ENCODE assay signal across 24 cellular contexts in the genomic region with DNA sequence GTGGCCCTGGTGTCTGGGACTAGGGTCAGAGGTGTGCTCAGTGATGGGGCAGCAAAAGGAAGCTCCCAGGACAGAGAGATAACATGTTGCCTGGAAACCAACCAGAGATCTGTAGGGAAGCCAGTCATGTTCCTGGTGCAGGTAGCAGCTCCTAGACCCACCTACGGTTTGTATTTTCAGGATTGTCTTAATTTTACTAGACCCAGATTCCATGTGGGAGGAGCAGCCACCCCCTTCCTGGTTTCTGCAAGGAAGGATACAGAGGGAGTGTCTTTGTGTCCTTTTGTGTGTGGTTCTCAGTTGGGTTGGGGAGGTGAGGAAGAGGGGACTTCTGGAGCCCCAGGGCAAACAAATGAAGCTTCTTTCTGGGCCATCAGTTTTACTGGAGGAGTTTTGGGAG. TPM values are rescaled to one million over a fixed set of nuclear protein-coding genes. Genes with fewer than 3 reads are reported as not detected.
"Had no signal": no experiment of that assay in that cellular context is flagged by ENCODE, and none has a peak within 500 bp of the region (broad histone marks: within the 10 kb centered on the region; RNA-seq: fewer than 3 reads in every experiment).

No MANE protein-coding gene starts in this region.

- H3K9me3 ChIP-seq: adrenal gland, body of pancreas, colonic mucosa had no signal

- H3K27me3 ChIP-seq: adrenal gland, colonic mucosa had no signal

- H3K4me1 ChIP-seq: body of pancreas, colonic mucosa had no signal

- H3K27ac ChIP-seq: adrenal gland, body of pancreas, colonic mucosa had no signal

- H3K4me3 ChIP-seq: adrenal gland, body of pancreas, colonic mucosa had no signal

- DNase-seq: activated CD4-positive, alpha-beta memory T cell treated with anti-CD3 and anti-CD28 coated beads for 36 hours; activated CD4-positive, alpha-beta T cell treated with anti-CD3 and anti-CD28 coated beads for 36 hours; activated CD4-positive, alpha-beta T cell treated with anti-CD3 and anti-CD28 coated beads, Interleukin-2, amount 10 ng/mL, durations not matched to agents 24 days and 14 days; activated CD4-positive, CD25-positive, alpha-beta regulatory T cell; activated CD4-positive, CD25-positive, alpha-beta regulatory T cell treated with anti-CD3 and anti-CD28 coated beads, Interleukin-2, amount 50 U/mL, for 72 hours; activated CD8-positive, alpha-beta memory T cell treated with anti-CD3 and anti-CD28 coated beads, Interleukin-2, amount 50 U/mL, for 48 hours; activated effector memory CD4-positive, alpha-beta T cell treated with Interleukin-2 at 50 U/mL for 16 hours; activated gamma-delta T cell treated with Interleukin-2 at 50 U/mL for 16 hours; activated naive CD4-positive, alpha-beta T cell treated with anti-CD3 and anti-CD28 coated beads, Interleukin-2, amount 50 U/mL, for 16 hours; activated naive CD4-positive, alpha-beta T cell treated with Interleukin-2 at 50 U/mL for 16 hours; activated T-cell treated with anti-CD3 and anti-CD28 coated beads for 4 hours; activated T-cell treated with anti-CD3 and anti-CD28 coated beads, Interleukin-2, amount 50 U/mL, for 24 hours; adrenal gland; aorta; body of pancreas; central memory CD4-positive, alpha-beta T cell; cerebellar nuclear complex; colonic mucosa; effector memory CD4-positive, alpha-beta T cell; endodermal cell; foreskin fibroblast; T-helper 2 cell had no signal

- ATAC-seq: activated CD4-positive, alpha-beta T cell treated with anti-CD3 and anti-CD28 coated beads for 36 hours; activated T-helper 17 cell treated with anti-CD3 and anti-CD28 coated beads, Interleukin-2, amount 50 U/mL, for 72 hours; body of pancreas; esophagus mucosa had no signal

- H3K36me3 ChIP-seq: adrenal gland, colonic mucosa had no signal

RNA-seq across cellular contexts. Expression of a gene that starts 53.9 kb away (rescaled TPM):
- total RNA-seq: activated CD4-positive, alpha-beta T cell treated with anti-CD3 and anti-CD28 coated beads for 36 hours had no signal
